In genomic region chr16:69131749-69132423, GRCh38 we compare ENCODE assay signal across 8 cellular contexts. TPM values are rescaled to one million over a fixed set of nuclear protein-coding genes. Genes with fewer than 3 reads are reported as not detected.
DNase-seq lines count a peak whose midpoint lies in the region; ATAC-seq, FAIRE-seq and TF ChIP-seq lines count a peak whose summit lies in the region.

No MANE protein-coding gene starts in this region.

- H3K9ac ChIP-seq in GM12878 (ENCODE audit: control insufficient read depth, insufficient read depth, low read length) (peak overlapping the region; percentile 87), iPS-15b (ENCODE audit: low read depth, low read length) (peak overlapping the region; percentile 77), skeletal muscle satellite cell (ENCODE audit: low read depth, low read length) (peak overlapping the region; percentile 100)

- H3K27ac ChIP-seq in GM12878 (ENCODE audit: control insufficient read depth, insufficient read depth), result peak overlapping the region; percentile 96

- no peak for FAIRE-seq in GM12878 (lab: Jason Lieb, UNC)

- peak; percentile 42 for DNase-seq in GM04504 (ENCODE audit: low read depth)
- DNase-seq in HFF-Myc (ENCODE audit: extremely low read depth, low read depth), result no peak
- DNase-seq in NCI-H1092 (lab: John Stamatoyannopoulos, UW), result peak; percentile 64
- peak; percentile 55 for DNase-seq in T1000 (lab: John Stamatoyannopoulos, UW)
- peak; percentile 24 for DNase-seq in GM12878 (ENCODE audit: low read depth, low spot score)
- DNase-seq in central memory CD4-positive, alpha-beta T cell, result no peak

- H3K36me3 ChIP-seq in GM12878 (ENCODE audit: control insufficient read depth in 2 of 2, insufficient read depth in 2 of 2, low read length in 1 of 2) (no peaks in the 10 kb centered on the region; a peak in 1 of 4 replicates), iPS-15b (ENCODE audit: control insufficient read depth, insufficient read depth, low read length) (no peaks in the 10 kb centered on the region), skeletal muscle satellite cell (ENCODE audit: insufficient read depth, low read length) (peaks cover 14% of the 10 kb centered on the region)

- H3K79me2 ChIP-seq in GM12878 (ENCODE audit: control insufficient read depth, insufficient read depth, low read length), result peaks cover 77% of the 10 kb centered on the region

- H3K9me3 ChIP-seq in GM12878 (replicated peaks; ENCODE audit: control insufficient read depth, insufficient read depth, low read length) (no peaks in the 10 kb centered on the region), iPS-15b (ENCODE audit: control insufficient read depth, insufficient read depth, low read length) (no peaks in the 10 kb centered on the region), skeletal muscle satellite cell (replicated peaks; ENCODE audit: low read length) (no peaks in the 10 kb centered on the region)

- BruUV-seq in GM12878 (replicated peaks; lab: Mats Ljungman, UMichigan), result no TSS peak

- intact Hi-C loops in GM12878 (cut with micrococcal nuclease; ENCODE audit: unreplicated experiment), result no loop called here

- H3K27me3 ChIP-seq in GM12878 (replicated peaks in 1 of 2; ENCODE audit: control insufficient read depth in 2 of 2, insufficient read depth in 2 of 2, low read length in 1 of 2), result no peaks in the 10 kb centered on the region
- H3K27me3 ChIP-seq in iPS-15b (ENCODE audit: control insufficient read depth, insufficient read depth, low read length), result no peaks in the 10 kb centered on the region
- H3K27me3 ChIP-seq in skeletal muscle satellite cell (ENCODE audit: control insufficient read depth, insufficient read depth, low read length), result no peaks in the 10 kb centered on the region

- SMC1A ChIA-PET in GM12878 (lab: Charles Lee; ENCODE audit: uncharacterized antibody, unreplicated experiment), result interaction anchor here (0.6 kb wide), 1 partner anchor 305 kb away, joined by 4 read pairs; no protein-coding TSS in a partner anchor

- RAD21 ChIA-PET in GM12878 (lab: Charles Lee; ENCODE audit: unreplicated experiment), result interaction anchor here (0.6 to 1.8 kb wide), 3 partner anchors 18 to 180 kb away, joined by 4 read pairs; partner anchors contain the start of genes SNTB2 and VPS4A

- peak; percentile 61 for ATAC-seq in GM12878

- H4K20me1 ChIP-seq in GM12878 (ENCODE audit: control insufficient read depth, insufficient read depth), result no peaks in the 10 kb centered on the region

- TF ChIP-seq EP300 in GM12878 (IDR thresholded peaks at IDR 0.05; ENCODE audit: borderline replicate concordance in 1 of 2, control insufficient read depth in 1 of 2, low read depth in 2 of 2, low read length in 2 of 2), result no peak

- TF ChIP-seq RAD21 in GM12878 (IDR thresholded peaks at IDR 0.05; ENCODE audit: insufficient read depth, low read depth, low read length), result no peak

- in situ Hi-C loops in GM12878 (cut with MboI), result no loop called here

- H2AFZ ChIP-seq in GM12878 (ENCODE audit: control insufficient read depth, low read depth, low read length), result peak overlapping the region; percentile 45

- peaks cover 2% of the 10 kb centered on the region; the same call in 1 of the 2 replicates for H3K4me1 ChIP-seq in GM12878 (ENCODE audit: control insufficient read depth, insufficient read depth, low read length)
- H3K4me1 ChIP-seq in iPS-15b (ENCODE audit: control insufficient read depth, insufficient read depth, low read length), result peaks cover 12% of the 10 kb centered on the region
- H3K4me1 ChIP-seq in skeletal muscle satellite cell (ENCODE audit: control insufficient read depth, insufficient read depth, low read length), result peaks cover 21% of the 10 kb centered on the region

- no peak for TF ChIP-seq POLR2A in GM12878 (IDR thresholded peaks at IDR 0.05; ENCODE audit: low read depth, low read length)

- CTCF ChIA-PET in GM12878 (lab: Yijun Ruan, JAX), result interaction anchor here (0.5 to 2.5 kb wide), 5 partner anchors 8 to 610 kb away, joined by 3 to 15 read pairs (median 4); no protein-coding TSS in a partner anchor

- POLR2A ChIA-PET in GM12878 (lab: Charles Lee), result interaction anchor here (0.6 to 1.7 kb wide), 5 partner anchors 11 to 362 kb away, joined by 3 to 5 read pairs (median 4); no protein-coding TSS in a partner anchor

- peak overlapping the region; percentile 99 for H3K4me3 ChIP-seq in HFF-Myc (replicated peaks; ENCODE audit: low read depth, low read length)
- H3K4me3 ChIP-seq in GM12878, result peak overlapping the region; percentile 95
- peak overlapping the region; percentile 91 for H3K4me3 ChIP-seq in iPS-15b (ENCODE audit: low read depth, low read length)
- H3K4me3 ChIP-seq in skeletal muscle satellite cell (ENCODE audit: low read length), result peak overlapping the region; percentile 95

- H3K4me2 ChIP-seq in GM12878 (ENCODE audit: control insufficient read depth, insufficient read depth) (0 out of 2 replicates have a peak overlapping the region, but pooled peaks have one; percentile 35), skeletal muscle satellite cell (ENCODE audit: low read length) (peak overlapping the region; percentile 88)

- TF ChIP-seq CTCF in HFF-Myc (IDR thresholded peaks at IDR 0.05; ENCODE audit: low read depth, low read length, missing control alignments), result no peak
- TF ChIP-seq CTCF in GM12878 (IDR thresholded peaks at IDR 0.05 in 2 of 3, conservative IDR thresholded peaks at IDR 0.05 in 1 of 3; ENCODE audit: control insufficient read depth in 2 of 3, extremely low read depth in 1 of 3, insufficient read depth in 1 of 3, low read depth in 3 of 3, low read length in 3 of 3), result no peak

- 1% methylated on average over 23 of the region's 57 CpGs for WGBS in GM12878 (ENCODE audit: insufficient coverage, insufficient replicate concordance, low lambda C conversion rate, missing lambda C conversion rate)

RNA-seq across cellular contexts. Expression of gene CHTF8, which starts 0.5 kb away (rescaled TPM):
- 47.3 and 60.4 TPM in 2 replicates for total RNA-seq in GM12878 (2013; cell fraction: nucleolus; rRNA removed)
- total RNA-seq in GM12878 (2014; rRNA removed) (42.0 and 44.1 TPM in 2 replicates), GM12878 (2014; rRNA removed; fragmentation: Illumina TruSeq; extraction: Trizol) (91.6 and 93.4 TPM in 2 replicates), GM12878 (2021) (130 and 133 TPM in 2 replicates)
- 55.6 TPM for polyA plus RNA-seq in GM12878 (2011; ENCODE audit: low read depth)
- polyA plus RNA-seq in GM12878 (2011; rRNA removed) (78.0 and 121 TPM in 2 replicates), GM12878 (2014; fragmentation: Illumina TruSeq; extraction: Trizol) (136 and 159 TPM in 2 replicates), GM12878 (2014; fragmentation: Nextera tagmentation; extraction: Ambion mirVana) (10 to 100 TPM; 18.5 to 52.7 TPM), GM12878 (2014; rRNA removed) (146 and 153 TPM in 2 replicates), GM12878 (2016; fragmentation: Nextera tagmentation; extraction: Ambion mirVana) (100 to 1,000 TPM; 101 to 103 TPM)
- 164 and 178 TPM in 2 replicates for polyA plus RNA-seq in GM12878 (2011; cell fraction: cytosol; rRNA removed)
- 64.6 and 64.7 TPM in 2 replicates for polyA plus RNA-seq in GM12878 (2011; cell fraction: nucleus; rRNA removed)
- polyA plus RNA-seq in GM12878 (2012), result 67.6 and 70.3 TPM in 2 replicates
- polyA minus RNA-seq in GM12878 (2011; rRNA and poly(A)+ RNA removed), result 65.8 and 129 TPM in 2 replicates
- polyA minus RNA-seq in GM12878 (2011; cell fraction: cytosol; rRNA and poly(A)+ RNA removed), result 37.8 and 41.9 TPM in 2 replicates
- 14.6 and 21.5 TPM in 2 replicates for polyA minus RNA-seq in GM12878 (2011; cell fraction: nucleus; rRNA and poly(A)+ RNA removed)
- total RNA-seq in skeletal muscle satellite cell (2012; rRNA removed), result 67.4 and 83.0 TPM in 2 replicates

RNA-seq across cellular contexts. Expression of gene UTP4, which starts 0.6 kb away (rescaled TPM):
- total RNA-seq in GM12878 (2013; cell fraction: nucleolus; rRNA removed), result 38.2 and 39.3 TPM in 2 replicates
- 32.4 and 34.6 TPM in 2 replicates for total RNA-seq in GM12878 (2014; rRNA removed)
- total RNA-seq in GM12878 (2014; rRNA removed; fragmentation: Illumina TruSeq; extraction: Trizol), result 30.9 and 32.5 TPM in 2 replicates
- 80.9 and 82.2 TPM in 2 replicates for total RNA-seq in GM12878 (2021)
- 37.1 TPM for polyA plus RNA-seq in GM12878 (2011; ENCODE audit: low read depth)
- polyA plus RNA-seq in GM12878 (2011; rRNA removed), result 84.0 and 101 TPM in 2 replicates
- polyA plus RNA-seq in GM12878 (2011; cell fraction: cytosol; rRNA removed), result 78.8 and 86.9 TPM in 2 replicates
- polyA plus RNA-seq in GM12878 (2011; cell fraction: nucleus; rRNA removed), result 75.7 and 80.1 TPM in 2 replicates
- polyA plus RNA-seq in GM12878 (2012), result 38.1 and 42.2 TPM in 2 replicates
- polyA plus RNA-seq in GM12878 (2014; fragmentation: Illumina TruSeq; extraction: Trizol), result 97.7 and 111 TPM in 2 replicates
- 10 to 100 TPM; 52.5 to 85.8 TPM for polyA plus RNA-seq in GM12878 (2014; fragmentation: Nextera tagmentation; extraction: Ambion mirVana)
- 67.5 and 73.4 TPM in 2 replicates for polyA plus RNA-seq in GM12878 (2014; rRNA removed)
- polyA plus RNA-seq in GM12878 (2016; fragmentation: Nextera tagmentation; extraction: Ambion mirVana), result 100 to 1,000 TPM; 126 to 131 TPM
- polyA minus RNA-seq in GM12878 (2011; rRNA and poly(A)+ RNA removed), result 133 and 164 TPM in 2 replicates
- 25.5 and 45.0 TPM in 2 replicates for polyA minus RNA-seq in GM12878 (2011; cell fraction: cytosol; rRNA and poly(A)+ RNA removed)
- 21.5 and 43.9 TPM in 2 replicates for polyA minus RNA-seq in GM12878 (2011; cell fraction: nucleus; rRNA and poly(A)+ RNA removed)
- total RNA-seq in skeletal muscle satellite cell (2012; rRNA removed), result 18.3 and 22.5 TPM in 2 replicates

RNA-seq across cellular contexts. Expression of gene HAS3, which starts 26.4 kb away (rescaled TPM):
- 0.51 and 0.84 TPM in 2 replicates for total RNA-seq in GM12878 (2013; cell fraction: nucleolus; rRNA removed)
- total RNA-seq in GM12878 (2014; rRNA removed), result 0.06 TPM in 1 of 2 replicates, not detected in the other
- 0.05 and 0.13 TPM in 2 replicates for total RNA-seq in GM12878 (2014; rRNA removed; fragmentation: Illumina TruSeq; extraction: Trizol)
- total RNA-seq in GM12878 (2021), result 0.32 and 0.56 TPM in 2 replicates
- 0.21 TPM for polyA plus RNA-seq in GM12878 (2011; ENCODE audit: low read depth)
- 0.22 TPM in 2 replicates for polyA plus RNA-seq in GM12878 (2011; rRNA removed)
- polyA plus RNA-seq in GM12878 (2011; cell fraction: cytosol; rRNA removed), result 0.19 and 0.25 TPM in 2 replicates
- 0.60 and 0.82 TPM in 2 replicates for polyA plus RNA-seq in GM12878 (2011; cell fraction: nucleus; rRNA removed)
- polyA plus RNA-seq in GM12878 (2012), result 0.12 and 0.17 TPM in 2 replicates
- 0.16 and 0.19 TPM in 2 replicates for polyA plus RNA-seq in GM12878 (2014; fragmentation: Illumina TruSeq; extraction: Trizol)
- under 1 TPM in 1 of 2 experiments, not detected in 1; 0.09 TPM for polyA plus RNA-seq in GM12878 (2014; fragmentation: Nextera tagmentation; extraction: Ambion mirVana)
- 0.18 and 0.36 TPM in 2 replicates for polyA plus RNA-seq in GM12878 (2014; rRNA removed)
- polyA plus RNA-seq in GM12878 (2016; fragmentation: Nextera tagmentation; extraction: Ambion mirVana), result under 1 TPM in 1 of 2 experiments, not detected in 1; 0.48 TPM
- 0.15 and 0.46 TPM in 2 replicates for polyA minus RNA-seq in GM12878 (2011; rRNA and poly(A)+ RNA removed)
- polyA minus RNA-seq in GM12878 (2011; cell fraction: cytosol; rRNA and poly(A)+ RNA removed), result 0.40 TPM in 1 of 2 replicates, not detected in the other
- polyA minus RNA-seq in GM12878 (2011; cell fraction: nucleus; rRNA and poly(A)+ RNA removed), result 0.19 and 0.24 TPM in 2 replicates
- under 0.01 and 0.44 TPM in 2 replicates for total RNA-seq in skeletal muscle satellite cell (2012; rRNA removed)

RNA-seq across cellular contexts. Expression of gene SNTB2, which starts 55.1 kb away (rescaled TPM):
- total RNA-seq in GM12878 (2013; cell fraction: nucleolus; rRNA removed), result 4.0 and 5.5 TPM in 2 replicates
- total RNA-seq in GM12878 (2014; rRNA removed) (5.2 and 6.9 TPM in 2 replicates), GM12878 (2014; rRNA removed; fragmentation: Illumina TruSeq; extraction: Trizol) (4.8 and 5.5 TPM in 2 replicates), GM12878 (2021) (12.7 and 15.7 TPM in 2 replicates)
- polyA plus RNA-seq in GM12878 (2011; ENCODE audit: low read depth), result 1.5 TPM
- polyA plus RNA-seq in GM12878 (2011; rRNA removed) (6.6 TPM in 2 replicates), GM12878 (2014; fragmentation: Illumina TruSeq; extraction: Trizol) (4.7 and 4.8 TPM in 2 replicates), GM12878 (2014; fragmentation: Nextera tagmentation; extraction: Ambion mirVana) (1 to 10 TPM; 1.2 to 1.4 TPM), GM12878 (2014; rRNA removed) (6.5 and 7.9 TPM in 2 replicates), GM12878 (2016; fragmentation: Nextera tagmentation; extraction: Ambion mirVana) (1 to 10 TPM; 1.3 to 2.2 TPM)
- 3.8 and 4.3 TPM in 2 replicates for polyA plus RNA-seq in GM12878 (2011; cell fraction: cytosol; rRNA removed)
- polyA plus RNA-seq in GM12878 (2011; cell fraction: nucleus; rRNA removed), result 7.3 and 7.5 TPM in 2 replicates
- polyA plus RNA-seq in GM12878 (2012), result 1.9 and 2.6 TPM in 2 replicates
- polyA minus RNA-seq in GM12878 (2011; rRNA and poly(A)+ RNA removed), result 6.2 and 7.2 TPM in 2 replicates
- polyA minus RNA-seq in GM12878 (2011; cell fraction: cytosol; rRNA and poly(A)+ RNA removed), result 7.0 and 7.4 TPM in 2 replicates
- 6.0 and 7.0 TPM in 2 replicates for polyA minus RNA-seq in GM12878 (2011; cell fraction: nucleus; rRNA and poly(A)+ RNA removed)
- total RNA-seq in skeletal muscle satellite cell (2012; rRNA removed), result 24.3 and 25.8 TPM in 2 replicates

Comparison
In these comparisons a context has a peak if more than half of its experiments do, and no peak if none do; other contexts are left out.
1. DNase-seq: peak in GM04504 (single experiment), NCI-H1092 (single experiment), T1000 (single experiment) and GM12878 (single experiment); none in HFF-Myc (single experiment) and central memory CD4-positive, alpha-beta T cell (single experiment).
2. Peak in every context shown above with its lines, with median percentiles within 50 percentile points of each other: H3K4me3 ChIP-seq and H3K9ac ChIP-seq.